In the genomic region with DNA sequence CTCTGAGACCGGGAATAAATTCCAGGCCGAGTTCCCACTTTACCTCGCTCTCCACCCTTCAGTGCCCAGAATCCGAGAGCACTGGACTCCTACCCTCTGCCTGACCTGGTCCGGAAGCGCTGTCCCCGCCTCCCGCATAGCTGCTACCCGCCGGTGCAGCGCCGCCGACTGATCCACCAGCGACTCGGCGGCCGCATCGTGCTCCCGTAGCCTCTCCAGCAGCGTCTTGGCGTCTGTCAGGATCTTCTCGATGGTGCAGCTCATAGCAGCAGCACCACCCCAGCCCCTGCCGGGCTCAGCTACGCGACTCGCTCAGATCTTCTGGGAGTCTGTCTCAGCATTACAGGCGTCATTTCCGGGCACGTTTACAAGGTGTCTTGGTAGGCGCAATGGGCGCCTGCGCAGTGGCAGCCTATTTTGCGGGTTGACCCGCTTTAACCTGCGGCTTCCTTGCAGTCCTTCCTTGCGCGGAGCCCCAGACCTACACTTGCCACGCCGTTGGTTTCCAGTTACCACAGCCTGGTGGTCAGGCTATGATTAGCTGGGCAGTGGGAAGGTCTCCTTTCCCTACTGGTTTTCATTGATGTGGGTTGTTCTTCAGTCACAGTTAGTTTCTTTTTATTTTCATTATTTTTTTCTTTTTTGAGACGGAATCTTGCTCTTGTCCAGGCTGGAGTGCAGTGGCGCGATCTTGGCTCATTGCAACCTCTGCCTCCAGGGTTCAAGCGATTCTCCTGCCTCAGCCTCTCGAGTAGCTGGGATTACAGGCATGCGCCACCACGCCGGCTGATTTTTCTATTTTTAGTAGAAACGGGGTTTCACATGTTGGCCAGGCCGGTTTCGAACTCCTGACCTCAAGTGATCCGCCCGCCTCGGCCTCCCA, we compare ENCODE assay signal across 8 cellular contexts. TPM values are rescaled to one million over a fixed set of nuclear protein-coding genes. Genes with fewer than 3 reads are reported as not detected.
DNase-seq lines count a peak whose midpoint lies in the region; ATAC-seq and TF ChIP-seq lines count a peak whose summit lies in the region.

A gene (minus strand): TSS at position 342 of the 883 bp plus-strand sequence. CDS start 78 bp downstream, at position 264.

- H3K9me3 Mint-ChIP-seq in activated CD4-positive, alpha-beta memory T cell treated with anti-CD3 and anti-CD28 coated beads for 36 hours = peaks cover 3% of the 10 kb centered on the region

- peaks cover 29% of the 10 kb centered on the region for H3K36me3 Mint-ChIP-seq in activated CD4-positive, alpha-beta memory T cell treated with anti-CD3 and anti-CD28 coated beads for 36 hours

- H3K4me1 Mint-ChIP-seq in activated CD4-positive, alpha-beta memory T cell treated with anti-CD3 and anti-CD28 coated beads for 36 hours (ENCODE audit: low read depth) = peaks cover 23% of the 10 kb centered on the region

- 42% methylated on average over 22 of the region's 53 CpGs for WGBS in right lobe of liver (ENCODE audit: insufficient coverage, low coverage, low lambda C conversion rate, missing lambda C conversion rate)

- peak within 1 kb of the TSS; percentile 100 for H3K27ac Mint-ChIP-seq in activated CD4-positive, alpha-beta memory T cell treated with anti-CD3 and anti-CD28 coated beads for 36 hours

- H3K4me1 ChIP-seq in duodenal mucosa (ENCODE audit: control insufficient read depth in 1 of 2, insufficient read depth in 2 of 2, low read length in 2 of 2) (peaks cover 17 to 18% of the 10 kb centered on the region in 2 donors), right lobe of liver (peaks cover 0 to 8% (median 0%) of the 10 kb centered on the region in 4 donors)

- peak within 1 kb of the TSS; percentile 85 to 100 for H3K4me3 ChIP-seq in duodenal mucosa (ENCODE audit: low read depth in 1 of 2, low read length in 2 of 2)
- H3K4me3 ChIP-seq in right lobe of liver = peak within 1 kb of the TSS; percentile 84 to 96 (median 92)

- POLR2A ChIA-PET in activated CD4-positive, alpha-beta memory T cell treated with anti-CD3 and anti-CD28 coated beads for 36 hours (lab: Charles Lee) = interaction anchor here (0.5 to 1.5 kb wide), 6 partner anchors 23 to 318 kb away, joined by 3 to 8 read pairs (median 3); no protein-coding TSS in a partner anchor

- TF ChIP-seq CTCF in right lobe of liver (IDR thresholded peaks at IDR 0.05) = peak in 2 of 4 donors; percentile 11 to 15

- H3K27ac ChIP-seq in duodenal mucosa (ENCODE audit: low read depth, low read length) (peak within 1 kb of the TSS; percentile 93), right lobe of liver (peak within 1 kb of the TSS; percentile 83 to 91 (median 86))

- peak; percentile 95 for DNase-seq in CD1c-positive myeloid dendritic cell (ENCODE audit: extremely low spot score)
- DNase-seq in NCI-H82 (lab: John Stamatoyannopoulos, UW) = peak; percentile 99
- DNase-seq in activated CD4-positive, alpha-beta memory T cell treated with anti-CD3 and anti-CD28 coated beads for 36 hours = peak; percentile 97
- DNase-seq in right lobe of liver = peak; percentile 93 to 96 (median 95)
- DNase-seq in stimulated activated CD4-positive, alpha-beta T cell treated with anti-CD3 and anti-CD28 coated beads, Interleukin-4, amount 100 ng/mL, for 4 hours = peak; percentile 86 to 94

- H3K27me3 ChIP-seq in duodenal mucosa (ENCODE audit: control insufficient read depth in 1 of 2, insufficient read depth in 2 of 2, low read length in 2 of 2) = no peaks in the 10 kb centered on the region
- H3K27me3 ChIP-seq in right lobe of liver = no peaks in the 10 kb centered on the region

- H3K36me3 ChIP-seq in duodenal mucosa (ENCODE audit: control insufficient read depth in 1 of 2, insufficient read depth in 2 of 2, low read length in 2 of 2) (peaks cover 12 to 21% of the 10 kb centered on the region in 2 donors), right lobe of liver (peaks cover 0 to 27% (median 3%) of the 10 kb centered on the region in 4 donors)

- peak within 1 kb of the TSS; percentile 100 for H3K4me3 Mint-ChIP-seq in activated CD4-positive, alpha-beta memory T cell treated with anti-CD3 and anti-CD28 coated beads for 36 hours

- ATAC-seq in GM19438 (IDR thresholded peaks at IDR 0.05; ENCODE audit: low read depth, unreplicated experiment) = peak; percentile 97
- peak; percentile 90 for ATAC-seq in HG03575 (IDR thresholded peaks at IDR 0.05; ENCODE audit: extremely low read depth, insufficient number of reproducible peaks, low FRiP score, unreplicated experiment)
- peak; percentile 96 to 98 (median 97) for ATAC-seq in right lobe of liver

- intact Hi-C loops in activated CD4-positive, alpha-beta memory T cell treated with anti-CD3 and anti-CD28 coated beads for 36 hours (cut with micrococcal nuclease) = loop anchor here (1.0 kb wide), 3 partner anchors 23 to 199 kb away; a partner anchor contains a TSS
- intact Hi-C loops in right lobe of liver (cut with DNase I) = no loop called here

- peak within 1 kb of the TSS; percentile 88 to 95 for H3K9ac ChIP-seq in duodenal mucosa (ENCODE audit: low read depth in 1 of 2, low read length in 2 of 2)

- no peaks in the 10 kb centered on the region for H3K9me3 ChIP-seq in duodenal mucosa (ENCODE audit: control insufficient read depth in 1 of 2, low read length in 2 of 2)
- no peaks in the 10 kb centered on the region for H3K9me3 ChIP-seq in right lobe of liver

- TF ChIP-seq POLR2A in right lobe of liver (IDR thresholded peaks at IDR 0.05) = peak; percentile 79

- CTCF ChIA-PET in activated CD4-positive, alpha-beta memory T cell treated with anti-CD3 and anti-CD28 coated beads for 36 hours (lab: Charles Lee) = interaction anchor here (0.6 to 1.2 kb wide), 3 partner anchors 64 to 434 kb away, joined by 4 read pairs; a partner anchor contains a TSS

- no peaks in the 10 kb centered on the region for H3K27me3 Mint-ChIP-seq in activated CD4-positive, alpha-beta memory T cell treated with anti-CD3 and anti-CD28 coated beads for 36 hours

RNA-seq across cellular contexts. Expression of the gene that starts here (rescaled TPM):
- 10 to 100 TPM; 60.4 to 66.7 TPM for total RNA-seq in activated CD4-positive, alpha-beta memory T cell treated with anti-CD3 and anti-CD28 coated beads for 36 hours
- 10 to 100 TPM; 17.5 to 74.0 (median 21.8) TPM for total RNA-seq in right lobe of liver

Comparison
In these comparisons a context has a peak if more than half of its experiments do, and no peak if none do; other contexts are left out.
1. Peak in every context shown above with its lines: DNase-seq, ATAC-seq, H3K4me3 ChIP-seq and H3K27ac ChIP-seq.